In genomic region chr19:49665301-49666119, GRCh38 we compare ENCODE assay signal across 8 cellular contexts. TPM values are rescaled to one million over a fixed set of nuclear protein-coding genes. Genes with fewer than 3 reads are reported as not detected.
DNase-seq lines count a peak whose midpoint lies in the region; ATAC-seq and TF ChIP-seq lines count a peak whose summit lies in the region.

A gene with protein sequence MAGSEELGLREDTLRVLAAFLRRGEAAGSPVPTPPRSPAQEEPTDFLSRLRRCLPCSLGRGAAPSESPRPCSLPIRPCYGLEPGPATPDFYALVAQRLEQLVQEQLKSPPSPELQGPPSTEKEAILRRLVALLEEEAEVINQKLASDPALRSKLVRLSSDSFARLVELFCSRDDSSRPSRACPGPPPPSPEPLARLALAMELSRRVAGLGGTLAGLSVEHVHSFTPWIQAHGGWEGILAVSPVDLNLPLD (plus strand): TSS chr19:49665933. CDS start chr19:49666693, 760 bp downstream.
Gene IRF3, minus strand, starts transcription at chr19:49665857. Its CDS starts 1,019 bp downstream, at chr19:49664838.

- peak within 1 kb of the TSS; percentile 95 to 99 for H3K27ac Mint-ChIP-seq in activated naive CD4-positive, alpha-beta T cell treated with anti-CD3 and anti-CD28 coated beads, Interleukin-2, amount 50 U/mL, for 72 hours

- H3K9me3 Mint-ChIP-seq in activated naive CD4-positive, alpha-beta T cell treated with anti-CD3 and anti-CD28 coated beads, Interleukin-2, amount 50 U/mL, for 72 hours, result no peaks in the 10 kb centered on the region

- H3K27ac ChIP-seq in temporal lobe (ENCODE audit: low read depth, low read length), result peak within 1 kb of the TSS; percentile 88

- peak; percentile 90 for ATAC-seq in HG02571 (IDR thresholded peaks at IDR 0.05; ENCODE audit: unreplicated experiment)
- peak; percentile 87 to 89 for ATAC-seq in activated naive CD4-positive, alpha-beta T cell treated with anti-CD3 and anti-CD28 coated beads, Interleukin-2, amount 50 U/mL, for 72 hours

- H3K36me3 ChIP-seq in GM06990 (ENCODE audit: control insufficient read depth, insufficient read depth, low read length), result peaks cover 28% of the 10 kb centered on the region

- DNase-seq in GM06990 (ENCODE audit: extremely low read depth, insufficient read length) (peak; percentile 95), NCI-H1048 (lab: John Stamatoyannopoulos, UW) (peak; percentile 87), SKM-1 treated with dmso at 0.1 percent for 144 hours (lab: John Stamatoyannopoulos, UW; ENCODE audit: unreplicated experiment) (peak; percentile 67), globus pallidus (ENCODE audit: low spot score) (peak; percentile 93), occipital lobe (lab: John Stamatoyannopoulos, UW) (peak; percentile 92)
- peak; percentile 98 to 99 for DNase-seq in activated naive CD4-positive, alpha-beta T cell treated with anti-CD3 and anti-CD28 coated beads, Interleukin-2, amount 50 U/mL, for 72 hours (ENCODE audit: low spot score in 2 of 2)

- H3K4me3 ChIP-seq in GM06990 (replicated peaks; ENCODE audit: low read depth, low read length), result peak within 1 kb of the TSS; percentile 72

- no peaks in the 10 kb centered on the region for H3K27me3 ChIP-seq in GM06990 (replicated peaks; ENCODE audit: control insufficient read depth, insufficient read depth, low read length)

- H3K36me3 Mint-ChIP-seq in activated naive CD4-positive, alpha-beta T cell treated with anti-CD3 and anti-CD28 coated beads, Interleukin-2, amount 50 U/mL, for 72 hours, result peaks cover 22% of the 10 kb centered on the region in 2 donors

- no peak for TF ChIP-seq CTCF in GM06990 (IDR thresholded peaks at IDR 0.05; ENCODE audit: insufficient read depth, low read length, poor library complexity, severe bottlenecking)

RNA-seq across cellular contexts. Expression of the first gene that starts in this region (rescaled TPM):
- total RNA-seq in activated naive CD4-positive, alpha-beta T cell treated with anti-CD3 and anti-CD28 coated beads, Interleukin-2, amount 50 U/mL, for 72 hours, result 10 to 100 TPM; 69.6 to 93.4 TPM
- not detected for total RNA-seq in occipital lobe
- 0.25 TPM for total RNA-seq in temporal lobe

RNA-seq across cellular contexts. Expression of gene IRF3, which starts in this region (rescaled TPM):
- total RNA-seq in activated naive CD4-positive, alpha-beta T cell treated with anti-CD3 and anti-CD28 coated beads, Interleukin-2, amount 50 U/mL, for 72 hours, result 100 to 1,000 TPM; 135 to 202 TPM
- 8.1 TPM for total RNA-seq in occipital lobe
- total RNA-seq in temporal lobe, result 13.8 TPM

Comparison
In these comparisons a context has a peak if more than half of its experiments do, and no peak if none do; other contexts are left out.
1. Peak in every context shown above with its lines: DNase-seq, ATAC-seq, H3K4me3 ChIP-seq and H3K27ac ChIP-seq.
2. RNA of the first gene that starts in this region (total RNA-seq): 69.6 to 93.4 TPM in activated naive CD4-positive, alpha-beta T cell treated with anti-CD3 and anti-CD28 coated beads, Interleukin-2, amount 50 U/mL, for 72 hours; 0.25 TPM in temporal lobe (single experiment) and not detected in occipital lobe (single experiment); every median in the first group is over 10 times any median in the second.